ENCODE assay signal across 11 cellular contexts in genomic region chr2:32360416-32360815, GRCh38. TPM values are rescaled to one million over a fixed set of nuclear protein-coding genes. Genes with fewer than 3 reads are reported as not detected.
DNase-seq lines count a peak whose midpoint lies in the region; ATAC-seq and TF ChIP-seq lines count a peak whose summit lies in the region.
"Had no signal": no experiment of that assay in that cellular context is flagged by ENCODE, and none has a peak within 500 bp of the region (broad histone marks: within the 10 kb centered on the region; RNA-seq: fewer than 3 reads in every experiment).

No MANE protein-coding gene starts in this region.

- no peak overlapping the region for H2AFZ ChIP-seq in KMS-11 (ENCODE audit: low read depth)
- H2AFZ ChIP-seq: parathyroid adenoma had no signal

- H3K27ac ChIP-seq in KMS-11, result no peak overlapping the region
- no peak overlapping the region for H3K27ac ChIP-seq in upper lobe of left lung
- H3K27ac ChIP-seq: parathyroid adenoma had no signal

- peak overlapping the region; percentile 65; the same call in 1 of the 2 replicates for H3K4me2 ChIP-seq in KMS-11

- H3K36me3 Mint-ChIP-seq in brain, result peaks cover 40% of the 10 kb centered on the region
- H3K36me3 Mint-ChIP-seq in natural killer cell treated with Interleukin-12 subunit alpha and Interleukin-12 subunit beta and Interleukin-15 and Interleukin-18, amount 100 ng/mL, for 72 hours, result peaks cover 20% of the 10 kb centered on the region

- no peaks in the 10 kb centered on the region for H3K36me3 ChIP-seq in KMS-11 (ENCODE audit: insufficient read depth)
- no peaks in the 10 kb centered on the region for H3K36me3 ChIP-seq in upper lobe of left lung
- H3K36me3 ChIP-seq: ascending aorta, tibial artery had no signal

- TF ChIP-seq POLR2A in upper lobe of left lung (IDR thresholded peaks at IDR 0.05), result no peak

- ATAC-seq in natural killer cell treated with Interleukin-12 subunit alpha and Interleukin-12 subunit beta and Interleukin-15 and Interleukin-18, amount 100 ng/mL, for 72 hours, result no peak
- no peak for ATAC-seq in upper lobe of left lung (ENCODE audit: low FRiP score in 2 of 2)

- no peaks in the 10 kb centered on the region for H3K27me3 ChIP-seq in KMS-11 (ENCODE audit: insufficient read depth, low read depth)
- no peaks in the 10 kb centered on the region for H3K27me3 ChIP-seq in upper lobe of left lung
- H3K27me3 ChIP-seq: ascending aorta, tibial artery had no signal

- no peak overlapping the region for H3K4me3 ChIP-seq in KMS-11 (IDR thresholded peaks at IDR 0.05; ENCODE audit: insufficient read depth, low read depth, low read length)
- H3K4me3 ChIP-seq in upper lobe of left lung, result no peak overlapping the region
- H3K4me3 ChIP-seq: tibial artery had no signal

- no peak overlapping the region for H3K9ac ChIP-seq in KMS-11
- H3K9ac ChIP-seq: parathyroid adenoma had no signal

- H3K27me3 Mint-ChIP-seq in brain, result peaks cover 10% of the 10 kb centered on the region
- no peaks in the 10 kb centered on the region for H3K27me3 Mint-ChIP-seq in natural killer cell treated with Interleukin-12 subunit alpha and Interleukin-12 subunit beta and Interleukin-15 and Interleukin-18, amount 100 ng/mL, for 72 hours

- H3K79me2 ChIP-seq in KMS-11 (ENCODE audit: insufficient read depth, low read depth), result peaks cover 82% of the 10 kb centered on the region

- H4K20me1 ChIP-seq in KMS-11 (ENCODE audit: insufficient read depth), result peaks cover 50% of the 10 kb centered on the region

- DNase-seq in EL, result peak; percentile 34
- DNase-seq in natural killer cell treated with Interleukin-12 subunit alpha and Interleukin-12 subunit beta and Interleukin-15 and Interleukin-18, amount 100 ng/mL, for 72 hours (ENCODE audit: low spot score), result no peak
- DNase-seq in inferior parietal cortex (ENCODE audit: extremely low spot score), result no peak
- no peak for DNase-seq in NCI-H510A treated with DMSO at 0.1 percent for 48 hours (lab: John Stamatoyannopoulos, UW)
- no peak for DNase-seq in NCI-H748 treated with DMSO at 0.1 percent for 48 hours (lab: John Stamatoyannopoulos, UW)
- DNase-seq in upper lobe of left lung, result no peak
- DNase-seq: tibial artery had no signal

- H3K4me3 Mint-ChIP-seq in brain, result peak overlapping the region; percentile 25 to 90 (median 63)
- H3K4me3 Mint-ChIP-seq in natural killer cell treated with Interleukin-12 subunit alpha and Interleukin-12 subunit beta and Interleukin-15 and Interleukin-18, amount 100 ng/mL, for 72 hours, result peak overlapping the region; percentile 59

- peaks cover 58% of the 10 kb centered on the region for H3K4me1 Mint-ChIP-seq in brain
- peaks cover 45 to 63% of the 10 kb centered on the region in 2 donors for H3K4me1 Mint-ChIP-seq in natural killer cell treated with Interleukin-12 subunit alpha and Interleukin-12 subunit beta and Interleukin-15 and Interleukin-18, amount 100 ng/mL, for 72 hours (ENCODE audit: low read depth in 2 of 2)

- TF ChIP-seq EP300 in upper lobe of left lung (IDR thresholded peaks at IDR 0.05), result no peak

- H3K9me3 Mint-ChIP-seq in brain, result no peaks in the 10 kb centered on the region
- H3K9me3 Mint-ChIP-seq in natural killer cell treated with Interleukin-12 subunit alpha and Interleukin-12 subunit beta and Interleukin-15 and Interleukin-18, amount 100 ng/mL, for 72 hours, result no peaks in the 10 kb centered on the region

- 84% methylated on average over 4 of the region's 4 CpGs for WGBS in upper lobe of left lung, 2 donors

- no peaks in the 10 kb centered on the region for H3K9me3 ChIP-seq in upper lobe of left lung
- H3K9me3 ChIP-seq: ascending aorta, tibial artery had no signal

- H3K4me1 ChIP-seq in KMS-11 (ENCODE audit: low read depth, poor library complexity, severe bottlenecking) (peaks cover 40% of the 10 kb centered on the region), upper lobe of left lung (peaks cover 30 to 56% (median 40%) of the 10 kb centered on the region in 4 donors)

- TF ChIP-seq CTCF in KMS-11 (conservative IDR thresholded peaks at IDR 0.05; ENCODE audit: low read depth, low read length) (no peak), brain (conservative IDR thresholded peaks at IDR 0.05) (no peak), upper lobe of left lung (IDR thresholded peaks at IDR 0.05) (no peak)

- H3K27ac Mint-ChIP-seq in brain, result peak overlapping the region in 2 of 5 experiments; percentile 52 to 85
- peak overlapping the region; percentile 47 to 84 for H3K27ac Mint-ChIP-seq in natural killer cell treated with Interleukin-12 subunit alpha and Interleukin-12 subunit beta and Interleukin-15 and Interleukin-18, amount 100 ng/mL, for 72 hours

RNA-seq across cellular contexts. Expression of gene BIRC6, which starts 3.6 kb away (rescaled TPM):
- polyA plus RNA-seq in brain (ENCODE audit: insufficient read depth, low read depth, low replicate concordance), result 8.7 TPM
- 100 to 1,000 TPM; 142 to 191 TPM for total RNA-seq in natural killer cell treated with Interleukin-12 subunit alpha and Interleukin-12 subunit beta and Interleukin-15 and Interleukin-18, amount 100 ng/mL, for 72 hours
- 100 to 1,000 TPM in 3 of 6 donors, 10 to 100 TPM in 3; 60.4 to 198 (median 101) TPM for total RNA-seq in upper lobe of left lung
